In the genomic region with DNA sequence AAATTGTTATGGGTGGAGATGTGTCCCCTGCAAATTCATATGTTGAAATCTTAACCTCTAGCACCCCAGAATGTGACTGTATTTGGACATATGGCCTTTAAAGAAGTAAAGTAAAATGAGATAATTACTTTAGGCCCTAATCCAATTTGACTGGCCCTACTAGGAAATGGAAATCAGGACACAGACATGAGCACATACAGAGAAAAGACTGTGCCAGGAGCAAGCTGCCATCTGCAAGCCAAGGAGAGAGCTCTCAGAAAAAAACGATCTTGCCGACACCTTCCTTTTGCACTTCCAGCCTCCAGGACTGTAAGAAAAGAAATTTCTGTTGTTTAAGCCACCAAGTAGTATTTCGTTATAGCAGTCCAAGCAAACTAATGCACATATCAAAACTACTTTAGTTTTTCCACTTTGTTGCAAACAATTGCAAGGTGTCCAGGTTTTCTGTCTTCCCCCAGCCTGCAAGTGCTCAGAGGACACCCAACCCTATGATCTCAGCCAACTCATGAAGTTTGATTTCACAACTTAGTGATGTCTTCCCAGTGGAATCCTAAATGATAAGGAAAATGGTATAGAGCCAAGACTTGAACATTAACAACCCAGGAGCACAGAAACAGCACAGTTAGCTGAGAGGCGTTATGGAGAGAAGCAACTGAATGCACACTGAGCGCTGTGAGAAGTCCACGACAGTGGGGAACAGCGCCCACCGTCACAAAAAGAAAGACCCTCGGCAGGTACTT, we compare ENCODE assay signal across 7 cellular contexts.
DNase-seq lines count a peak whose midpoint lies in the region; ATAC-seq and TF ChIP-seq lines count a peak whose summit lies in the region.
"Not testable (repeated sequence)": the region's sequence is repeated elsewhere in the genome, so short reads cannot be mapped to it uniquely, and the experiment has no call there.

No MANE protein-coding gene starts in this region.

- H3K9me3 ChIP-seq in GM23248 (ENCODE audit: low read depth); left ventricle myocardium inferior (replicated peaks); right lobe of liver: not testable (repeated sequence)

- H4K20me1 ChIP-seq in GM23248 (ENCODE audit: insufficient read depth), result not testable (repeated sequence)

- not testable (repeated sequence) for TF ChIP-seq POLR2A in right lobe of liver (IDR thresholded peaks at IDR 0.05)

- not testable (repeated sequence) for H3K27me3 ChIP-seq in GM23248 (replicated peaks; ENCODE audit: insufficient read depth); left ventricle myocardium inferior (ENCODE audit: low read depth); right lobe of liver

- not testable (repeated sequence) for H2AFZ ChIP-seq in GM23248

- DNase-seq in GM23248 (peak; percentile 33), choroid plexus epithelial cell (ENCODE audit: low read depth) (peak; percentile 48), fibroblast of villous mesenchyme (ENCODE audit: low read depth) (peak; percentile 48)
- DNase-seq in activated CD8-positive, alpha-beta memory T cell treated with anti-CD3 and anti-CD28 coated beads for 24 hours, result peak; percentile 4
- DNase-seq in left ventricle myocardium inferior; right lobe of liver; sciatic nerve (ENCODE audit: low spot score): not testable (repeated sequence)

- H3K79me2 ChIP-seq in GM23248 (ENCODE audit: insufficient read depth), result peaks cover 82% of the 10 kb centered on the region

- H3K4me2 ChIP-seq in GM23248 (ENCODE audit: unreplicated experiment), result not testable (repeated sequence)

- 85 to 88% methylated on average over 7 to 9 of the region's 9 CpGs for WGBS in GM23248 (ENCODE audit: low coverage in 1 of 2, low lambda C conversion rate in 2 of 2, missing lambda C conversion rate in 2 of 2), 2 experiments
- 63% methylated on average over 3 of the region's 9 CpGs for WGBS in right lobe of liver (ENCODE audit: insufficient coverage, low coverage, low lambda C conversion rate, missing lambda C conversion rate)

- peak in 3 of 4 donors; percentile 26 to 81 (median 57) for ATAC-seq in right lobe of liver
- peak; percentile 51 for ATAC-seq in sciatic nerve

- H3K4me1 ChIP-seq in GM23248 (ENCODE audit: insufficient read depth), result peaks cover 15% of the 10 kb centered on the region
- H3K4me1 ChIP-seq in left ventricle myocardium inferior, result peaks cover 12% of the 10 kb centered on the region
- H3K4me1 ChIP-seq in right lobe of liver, result not testable (repeated sequence)

- not testable (repeated sequence) for TF ChIP-seq CTCF in choroid plexus epithelial cell (conservative IDR thresholded peaks at IDR 0.05; ENCODE audit: low read depth, low read length); fibroblast of villous mesenchyme (IDR thresholded peaks at IDR 0.05; ENCODE audit: insufficient read depth, low read depth, low read length); left ventricle myocardium inferior (IDR thresholded peaks at IDR 0.05; ENCODE audit: borderline replicate concordance); right lobe of liver (IDR thresholded peaks at IDR 0.05)

- H3F3A ChIP-seq in GM23248 (ENCODE audit: insufficient read depth), result peaks cover 15% of the 10 kb centered on the region

- in situ Hi-C loops in GM23248 (cut with MboI), result not testable (repeated sequence)

- intact Hi-C loops in left ventricle myocardium inferior (cut with micrococcal nuclease); right lobe of liver (cut with DNase I); sciatic nerve (cut with DNase I): not testable (repeated sequence)

- not testable (repeated sequence) for H3K9ac ChIP-seq in GM23248

- not testable (repeated sequence) for H3K36me3 ChIP-seq in GM23248 (ENCODE audit: low read depth); left ventricle myocardium inferior; right lobe of liver

- peak overlapping the region; percentile 46 for H3K27ac ChIP-seq in GM23248
- H3K27ac ChIP-seq in left ventricle myocardium inferior (replicated peaks), result peak overlapping the region; percentile 52
- not testable (repeated sequence) for H3K27ac ChIP-seq in right lobe of liver

- H3K4me3 ChIP-seq in GM23248; choroid plexus epithelial cell (ENCODE audit: low read depth, low read length); fibroblast of villous mesenchyme (ENCODE audit: low read depth, low read length); left ventricle myocardium inferior; right lobe of liver: not testable (repeated sequence)

- not testable (repeated sequence) for H3K9me2 ChIP-seq in GM23248 (ENCODE audit: insufficient read depth)
